In genomic region chr1:3670823-3671251, GRCh38 we compare ENCODE assay signal across 28 cellular contexts. TPM values are rescaled to one million over a fixed set of nuclear protein-coding genes. Genes with fewer than 3 reads are reported as not detected.
DNase-seq lines count a peak whose midpoint lies in the region; ATAC-seq and TF ChIP-seq lines count a peak whose summit lies in the region.
"Had no signal": no experiment of that assay in that cellular context is flagged by ENCODE, and none has a peak within 500 bp of the region (broad histone marks: within the 10 kb centered on the region; RNA-seq: fewer than 3 reads in every experiment).

No MANE protein-coding gene starts in this region.

- H3K36me3 Mint-ChIP-seq in chondrocyte (ENCODE audit: low read depth): no peaks in the 10 kb centered on the region
- no peaks in the 10 kb centered on the region for H3K36me3 Mint-ChIP-seq in memory B cell
- H3K36me3 Mint-ChIP-seq in natural killer cell: no peaks in the 10 kb centered on the region
- H3K36me3 Mint-ChIP-seq: activated CD8-positive, alpha-beta memory T cell treated with anti-CD3 and anti-CD28 coated beads, Interleukin-2, amount 10 ng/mL, durations not matched to agents 7 days and 5 days; activated naive CD8-positive, alpha-beta T cell treated with anti-CD3 and anti-CD28 coated beads, Interleukin-2, amount 10 ng/mL, durations not matched to agents 7 days and 5 days; CD4-positive, CD25-positive, alpha-beta regulatory T cell; natural killer cell treated with Interleukin-12 subunit alpha and Interleukin-12 subunit beta and Interleukin-15 and Interleukin-18, amount 100 ng/mL, for 72 hours had no signal

- H3K4me1 ChIP-seq in right atrium auricular region (peaks cover 0 to 9% of the 10 kb centered on the region in 2 donors), upper lobe of left lung (peaks cover 11 to 23% (median 19%) of the 10 kb centered on the region in 4 donors), prostate gland (replicated peaks) (no peaks in the 10 kb centered on the region)
- H3K4me1 ChIP-seq: testis had no signal

- H3K36me3 ChIP-seq in right atrium auricular region (no peaks in the 10 kb centered on the region), upper lobe of left lung (no peaks in the 10 kb centered on the region), prostate gland (no peaks in the 10 kb centered on the region)

- 87 to 89% methylated on average over 6 to 14 of the region's 14 CpGs for WGBS in upper lobe of left lung, 2 donors
- WGBS in prostate gland: 85% methylated on average over 13 of the region's 14 CpGs

- TF ChIP-seq EP300 in upper lobe of left lung (IDR thresholded peaks at IDR 0.05): no peak

- intact Hi-C loops in Right ventricle myocardium superior (cut with DNase I) (no loop called here), prostate gland (cut with DNase I) (no loop called here), natural killer cell (cut with micrococcal nuclease) (no loop called here)

- H3K9me3 Mint-ChIP-seq in chondrocyte (ENCODE audit: low read depth): no peaks in the 10 kb centered on the region
- no peaks in the 10 kb centered on the region for H3K9me3 Mint-ChIP-seq in memory B cell
- no peaks in the 10 kb centered on the region for H3K9me3 Mint-ChIP-seq in natural killer cell
- H3K9me3 Mint-ChIP-seq: activated naive CD8-positive, alpha-beta T cell treated with anti-CD3 and anti-CD28 coated beads, Interleukin-2, amount 10 ng/mL, durations not matched to agents 7 days and 5 days; CD4-positive, CD25-positive, alpha-beta regulatory T cell; natural killer cell treated with Interleukin-12 subunit alpha and Interleukin-12 subunit beta and Interleukin-15 and Interleukin-18, amount 100 ng/mL, for 72 hours; stimulated activated naive CD8-positive, alpha-beta T cell treated with anti-CD3 and anti-CD28 coated beads, Interleukin-15, Interleukin-2, amounts not matched to agents 100 ng/mL and 50 ng/mL, for 24 hours had no signal

- H3K27ac ChIP-seq in right atrium auricular region (no peak overlapping the region), upper lobe of left lung (no peak overlapping the region), prostate gland (no peak overlapping the region)
- H3K27ac ChIP-seq: testis had no signal

- H3K27me3 ChIP-seq in right atrium auricular region (no peaks in the 10 kb centered on the region), upper lobe of left lung (no peaks in the 10 kb centered on the region), prostate gland (replicated peaks; ENCODE audit: insufficient read depth) (no peaks in the 10 kb centered on the region)
- H3K27me3 ChIP-seq: testis had no signal

- no peak for TF ChIP-seq CTCF in right atrium auricular region (IDR thresholded peaks at IDR 0.05)
- no peak for TF ChIP-seq CTCF in chondrocyte (IDR thresholded peaks at IDR 0.05)
- TF ChIP-seq CTCF in upper lobe of left lung (IDR thresholded peaks at IDR 0.05): no peak
- no peak for TF ChIP-seq CTCF in prostate gland (IDR thresholded peaks at IDR 0.05)
- TF ChIP-seq CTCF in natural killer cell (IDR thresholded peaks at IDR 0.05): no peak

- DNase-seq in Right ventricle myocardium superior (peak; percentile 39), right atrium auricular region (ENCODE audit: low spot score) (no peak), chondrocyte (ENCODE audit: low spot score) (peak; percentile 83), memory B cell (ENCODE audit: low spot score in 2 of 2) (no peak), upper lobe of left lung (peak; percentile 19 to 38), prostate gland (ENCODE audit: low spot score) (no peak), natural killer cell (no peak)
- DNase-seq: activated CD4-positive, CD25-positive, alpha-beta regulatory T cell; activated CD8-positive, alpha-beta memory T cell treated with anti-CD3 and anti-CD28 coated beads, Interleukin-2, amount 10 ng/mL, durations not matched to agents 7 days and 5 days; activated gamma-delta T cell treated with Interleukin-2 at 50 U/mL for 16 hours; activated naive CD8-positive, alpha-beta T cell treated with anti-CD3 and anti-CD28 coated beads, Interleukin-2, amount 10 ng/mL, durations not matched to agents 7 days and 5 days; activated T-cell treated with anti-CD3 and anti-CD28 coated beads, Interleukin-2, amount 50 U/mL, for 48 hours; caudate nucleus; CD4-positive, CD25-positive, alpha-beta regulatory T cell; cortex of kidney; effector memory CD4-positive, alpha-beta T cell; NCI-H1417 treated with DMSO at 0.1 percent for 48 hours; NCI-H2029 treated with DMSO at 0.1 percent for 48 hours; NCI-H446; NCI-H82; small intestine; testis had no signal

- H3K4me3 Mint-ChIP-seq in chondrocyte (ENCODE audit: unreplicated experiment): no peak overlapping the region
- no peak overlapping the region for H3K4me3 Mint-ChIP-seq in memory B cell
- no peak overlapping the region for H3K4me3 Mint-ChIP-seq in natural killer cell
- H3K4me3 Mint-ChIP-seq: activated CD8-positive, alpha-beta memory T cell treated with anti-CD3 and anti-CD28 coated beads, Interleukin-2, amount 10 ng/mL, durations not matched to agents 7 days and 5 days; activated naive CD8-positive, alpha-beta T cell treated with anti-CD3 and anti-CD28 coated beads, Interleukin-2, amount 10 ng/mL, durations not matched to agents 7 days and 5 days; CD4-positive, CD25-positive, alpha-beta regulatory T cell; natural killer cell treated with Interleukin-12 subunit alpha and Interleukin-12 subunit beta and Interleukin-15 and Interleukin-18, amount 100 ng/mL, for 72 hours; stimulated activated naive CD8-positive, alpha-beta T cell treated with anti-CD3 and anti-CD28 coated beads, Interleukin-15, Interleukin-2, amounts not matched to agents 100 ng/mL and 50 ng/mL, for 24 hours had no signal

- H3K27me3 Mint-ChIP-seq in chondrocyte (ENCODE audit: low read depth) (no peaks in the 10 kb centered on the region), memory B cell (no peaks in the 10 kb centered on the region), natural killer cell (ENCODE audit: low read depth in 2 of 2) (peaks cover 7 to 10% of the 10 kb centered on the region in 2 donors)
- H3K27me3 Mint-ChIP-seq: stimulated activated naive CD8-positive, alpha-beta T cell treated with anti-CD3 and anti-CD28 coated beads, Interleukin-15, Interleukin-2, amounts not matched to agents 100 ng/mL and 50 ng/mL, for 24 hours had no signal

- H3K4me3 ChIP-seq in right atrium auricular region: no peak overlapping the region
- H3K4me3 ChIP-seq in upper lobe of left lung: no peak overlapping the region
- no peak overlapping the region for H3K4me3 ChIP-seq in prostate gland
- H3K4me3 ChIP-seq: testis had no signal

- no peak for TF ChIP-seq POLR2A in upper lobe of left lung (IDR thresholded peaks at IDR 0.05)
- no peak for TF ChIP-seq POLR2A in prostate gland (IDR thresholded peaks at IDR 0.05)

- H3K4me1 Mint-ChIP-seq in chondrocyte (ENCODE audit: low read depth) (peaks cover 9% of the 10 kb centered on the region), memory B cell (peaks cover 47% of the 10 kb centered on the region), natural killer cell (peaks cover 0 to 4% of the 10 kb centered on the region in 2 donors)

- H3K27ac Mint-ChIP-seq in chondrocyte (ENCODE audit: unreplicated experiment) (no peak overlapping the region), memory B cell (peak overlapping the region; percentile 58), natural killer cell (no peak overlapping the region)
- H3K27ac Mint-ChIP-seq: activated CD8-positive, alpha-beta memory T cell treated with anti-CD3 and anti-CD28 coated beads, Interleukin-2, amount 10 ng/mL, durations not matched to agents 7 days and 5 days; activated naive CD8-positive, alpha-beta T cell treated with anti-CD3 and anti-CD28 coated beads, Interleukin-2, amount 10 ng/mL, durations not matched to agents 7 days and 5 days; natural killer cell treated with Interleukin-12 subunit alpha and Interleukin-12 subunit beta and Interleukin-15 and Interleukin-18, amount 100 ng/mL, for 72 hours; stimulated activated naive CD8-positive, alpha-beta T cell treated with anti-CD3 and anti-CD28 coated beads, Interleukin-15, Interleukin-2, amounts not matched to agents 100 ng/mL and 50 ng/mL, for 24 hours had no signal

- H3K9me3 ChIP-seq in right atrium auricular region (no peaks in the 10 kb centered on the region), upper lobe of left lung (no peaks in the 10 kb centered on the region), prostate gland (no peaks in the 10 kb centered on the region)
- H3K9me3 ChIP-seq: testis had no signal

- no peak for ATAC-seq in Right ventricle myocardium superior (ENCODE audit: poor library complexity)
- ATAC-seq in memory B cell (ENCODE audit: low read depth): no peak
- ATAC-seq in upper lobe of left lung (ENCODE audit: low FRiP score in 2 of 2): no peak
- ATAC-seq in natural killer cell: no peak
- ATAC-seq in HG03460 (IDR thresholded peaks at IDR 0.05; ENCODE audit: unreplicated experiment): no peak
- ATAC-seq: activated CD8-positive, alpha-beta memory T cell treated with anti-CD3 and anti-CD28 coated beads, Interleukin-2, amount 10 ng/mL, durations not matched to agents 7 days and 5 days; natural killer cell treated with Interleukin-12 subunit alpha and Interleukin-12 subunit beta and Interleukin-15 and Interleukin-18, amount 100 ng/mL, for 72 hours had no signal

RNA-seq across cellular contexts. Expression of gene TP73, which starts 18.5 kb away (rescaled TPM):
- not detected for total RNA-seq in Right ventricle myocardium superior
- under 1 TPM in 1 of 2 donors, not detected in 1; 0.16 TPM for total RNA-seq in right atrium auricular region
- 0.05 to 0.58 TPM in 2 of 3 replicates, not detected in the other for total RNA-seq in chondrocyte
- 1 to 10 TPM in 5 of 6 donors, under 1 TPM in 1; 0.77 to 9.8 (median 4.1) TPM for total RNA-seq in upper lobe of left lung
- 10 to 100 TPM in 1 of 2 donors, 1 to 10 TPM in 1; 5.1 to 15.1 TPM for total RNA-seq in prostate gland
- total RNA-seq in natural killer cell: under 1 TPM; 0.28 to 0.50 (median 0.39) TPM
- total RNA-seq: CD4-positive, CD25-positive, alpha-beta regulatory T cell; epithelial cell of proximal tubule; mononuclear cell; omental fat pad had no signal

RNA-seq across cellular contexts. Expression of gene WRAP73, which starts 20.9 kb away (rescaled TPM):
- total RNA-seq in Right ventricle myocardium superior (10.0 TPM), right atrium auricular region (10 to 100 TPM in 1 of 2 donors, 1 to 10 TPM in 1; 6.8 to 11.4 TPM), chondrocyte (12.6 to 17.6 TPM (median 15.5 TPM) in 3 replicates), upper lobe of left lung (10 to 100 TPM; 14.0 to 33.5 (median 19.9) TPM), prostate gland (10 to 100 TPM; 22.3 to 39.5 TPM), natural killer cell (10 to 100 TPM; 27.8 to 35.4 (median 30.1) TPM)

RNA-seq across cellular contexts. Expression of gene TPRG1L, which starts 46.0 kb away (rescaled TPM):
- total RNA-seq in Right ventricle myocardium superior (47.0 TPM), right atrium auricular region (10 to 100 TPM; 30.0 to 33.3 TPM), chondrocyte (52.5 to 53.7 TPM (median 53.6 TPM) in 3 replicates), upper lobe of left lung (10 to 100 TPM; 16.6 to 48.3 (median 40.2) TPM), prostate gland (10 to 100 TPM; 26.4 to 35.0 TPM), natural killer cell (10 to 100 TPM; 36.2 to 46.7 (median 37.9) TPM)

RNA-seq across cellular contexts. Expression of gene MEGF6, which starts 59.5 kb away (rescaled TPM):
- total RNA-seq in Right ventricle myocardium superior: 7.3 TPM
- 10 to 100 TPM; 14.9 to 32.6 TPM for total RNA-seq in right atrium auricular region
- 185 to 332 TPM (median 328 TPM) in 3 replicates for total RNA-seq in chondrocyte
- total RNA-seq in upper lobe of left lung: 100 to 1,000 TPM in 1 of 6 donors, 10 to 100 TPM in 5; 23.8 to 128 (median 83.5) TPM
- total RNA-seq in prostate gland: 10 to 100 TPM; 67.3 to 82.5 TPM
- 10 to 100 TPM in 1 of 3 donors, 1 to 10 TPM in 2; 3.1 to 15.6 (median 5.1) TPM for total RNA-seq in natural killer cell

Comparison
In these comparisons a context has a peak if more than half of its experiments do, and no peak if none do; other contexts are left out.
1. DNase-seq: peak in Right ventricle myocardium superior (single experiment), chondrocyte (single experiment) and upper lobe of left lung (2 of 2); none in right atrium auricular region (single experiment), memory B cell (0 of 2), prostate gland (single experiment) and natural killer cell (single experiment).